ENCODE assay signal across 9 cellular contexts in the genomic region with DNA sequence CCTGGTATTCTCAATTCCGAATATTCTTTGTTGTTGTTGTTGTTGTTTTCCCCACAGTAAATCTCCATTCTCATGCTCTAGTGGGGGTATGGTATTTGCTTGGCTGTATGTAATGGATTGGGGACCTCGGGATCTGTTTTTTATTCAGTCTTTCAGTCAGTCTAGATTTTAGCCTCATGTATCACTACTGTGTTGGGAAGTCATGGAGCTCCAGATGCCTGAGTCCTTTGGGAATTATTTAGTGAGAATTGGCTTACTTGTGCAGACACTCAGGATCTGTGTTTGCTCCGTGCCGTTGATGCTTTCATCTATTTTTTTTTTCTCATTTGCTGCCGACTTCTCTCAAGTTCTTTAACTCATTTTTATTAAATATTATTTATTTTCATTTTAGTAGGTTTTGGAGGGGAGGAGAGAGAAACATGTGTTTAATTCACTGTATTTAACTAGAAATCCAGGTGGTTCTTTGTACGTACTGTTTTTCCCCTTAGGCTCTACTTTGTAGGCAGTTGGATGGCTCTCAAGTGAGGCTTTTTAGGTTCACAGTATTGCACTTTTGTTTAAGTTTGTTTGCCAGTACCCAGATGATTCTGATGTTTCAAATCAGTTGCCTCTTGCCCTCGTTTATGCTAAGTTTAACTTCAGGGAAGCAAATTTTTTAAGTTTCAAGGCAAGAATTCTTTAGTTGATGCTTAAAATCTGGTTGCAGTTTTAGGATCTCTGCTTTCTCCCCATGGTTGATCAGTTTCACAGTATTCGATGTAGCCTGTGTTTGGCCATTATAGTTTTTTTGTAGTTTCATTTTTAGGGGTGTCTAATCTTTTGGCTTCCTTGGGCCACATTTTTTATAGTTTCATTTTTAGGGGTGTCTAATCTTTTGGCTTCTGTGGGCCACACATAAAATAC. TPM values are rescaled to one million over a fixed set of nuclear protein-coding genes. Genes with fewer than 3 reads are reported as not detected.
DNase-seq lines count a peak whose midpoint lies in the region; ATAC-seq and TF ChIP-seq lines count a peak whose summit lies in the region.
"Had no signal": no experiment of that assay in that cellular context is flagged by ENCODE, and none has a peak within 500 bp of the region (broad histone marks: within the 10 kb centered on the region; RNA-seq: fewer than 3 reads in every experiment).

No MANE protein-coding gene starts in this region.

- no peaks in the 10 kb centered on the region for H3K27me3 Mint-ChIP-seq in activated naive CD4-positive, alpha-beta T cell treated with anti-CD3 and anti-CD28 coated beads, Interleukin-2, amount 50 U/mL, for 24 hours
- H3K27me3 Mint-ChIP-seq in activated CD8-positive, alpha-beta T cell treated with anti-CD3 and anti-CD28 coated beads for 36 hours = no peaks in the 10 kb centered on the region

- H3K4me1 ChIP-seq in iPS-20b (ENCODE audit: insufficient read depth, low read length) (peaks cover 42% of the 10 kb centered on the region), upper lobe of right lung (peaks cover 25% of the 10 kb centered on the region)

- ATAC-seq in activated CD8-positive, alpha-beta T cell treated with anti-CD3 and anti-CD28 coated beads for 36 hours = no peak
- no peak for ATAC-seq in upper lobe of right lung
- no peak for ATAC-seq in GM21360 (IDR thresholded peaks at IDR 0.05; ENCODE audit: unreplicated experiment)
- ATAC-seq in HG03378 (IDR thresholded peaks at IDR 0.05; ENCODE audit: unreplicated experiment) = no peak

- H3K27ac ChIP-seq in iPS-20b (ENCODE audit: low read length) (peak overlapping the region; percentile 22), upper lobe of right lung (peak overlapping the region; percentile 49)

- POLR2A ChIA-PET in activated CD8-positive, alpha-beta T cell treated with anti-CD3 and anti-CD28 coated beads for 36 hours (lab: Charles Lee) = interaction anchor here (1.1 to 2.5 kb wide), 7 partner anchors 9 to 36 kb away, joined by 3 to 12 read pairs (median 4); no protein-coding TSS in a partner anchor

- H3K36me3 Mint-ChIP-seq in activated naive CD4-positive, alpha-beta T cell treated with anti-CD3 and anti-CD28 coated beads, Interleukin-2, amount 50 U/mL, for 24 hours = peaks cover 5% of the 10 kb centered on the region
- peaks cover 10% of the 10 kb centered on the region for H3K36me3 Mint-ChIP-seq in activated CD8-positive, alpha-beta T cell treated with anti-CD3 and anti-CD28 coated beads for 36 hours (ENCODE audit: low read depth)

- intact Hi-C loops in activated CD8-positive, alpha-beta T cell treated with anti-CD3 and anti-CD28 coated beads for 36 hours (cut with micrococcal nuclease) = loop anchor here (5.0 kb wide), 1 partner anchor 39 kb away; a partner anchor contains a TSS
- intact Hi-C loops in upper lobe of right lung (cut with DNase I) = no loop called here

- no peaks in the 10 kb centered on the region for H3K9me3 Mint-ChIP-seq in activated naive CD4-positive, alpha-beta T cell treated with anti-CD3 and anti-CD28 coated beads, Interleukin-2, amount 50 U/mL, for 24 hours
- H3K9me3 Mint-ChIP-seq in activated CD8-positive, alpha-beta T cell treated with anti-CD3 and anti-CD28 coated beads for 36 hours = no peaks in the 10 kb centered on the region

- H3K27me3 ChIP-seq in iPS-20b (ENCODE audit: insufficient read depth, low read length) (no peaks in the 10 kb centered on the region), upper lobe of right lung (no peaks in the 10 kb centered on the region)

- H3K4me3 ChIP-seq in iPS-20b (ENCODE audit: low read length) (peak overlapping the region; percentile 35), upper lobe of right lung (peak overlapping the region; percentile 5)

- peak overlapping the region; percentile 89 for H3K4me3 Mint-ChIP-seq in activated naive CD4-positive, alpha-beta T cell treated with anti-CD3 and anti-CD28 coated beads, Interleukin-2, amount 50 U/mL, for 24 hours
- H3K4me3 Mint-ChIP-seq in activated CD8-positive, alpha-beta T cell treated with anti-CD3 and anti-CD28 coated beads for 36 hours = peak overlapping the region; percentile 72

- H3K36me3 ChIP-seq in iPS-20b (ENCODE audit: insufficient read depth, low read depth, low read length) (no peaks in the 10 kb centered on the region), upper lobe of right lung (no peaks in the 10 kb centered on the region)

- no peak for DNase-seq in activated naive CD4-positive, alpha-beta T cell treated with anti-CD3 and anti-CD28 coated beads, Interleukin-2, amount 50 U/mL, for 16 hours
- no peak for DNase-seq in activated CD8-positive, alpha-beta T cell treated with anti-CD3 and anti-CD28 coated beads for 36 hours
- DNase-seq in upper lobe of right lung (no peak), NOMO-1 (lab: John Stamatoyannopoulos, UW; ENCODE audit: unreplicated experiment in 2 of 2) (no peak)
- DNase-seq: NCI-H2107 had no signal

- CTCF ChIA-PET in activated CD8-positive, alpha-beta T cell treated with anti-CD3 and anti-CD28 coated beads for 36 hours (lab: Charles Lee) = interaction anchor here (1.7 to 2.3 kb wide), 2 partner anchors 9 to 42 kb away, joined by 7 to 18 read pairs; no protein-coding TSS in a partner anchor

- peak overlapping the region; percentile 94 for H3K27ac Mint-ChIP-seq in activated naive CD4-positive, alpha-beta T cell treated with anti-CD3 and anti-CD28 coated beads, Interleukin-2, amount 50 U/mL, for 24 hours
- peak overlapping the region; percentile 96 for H3K27ac Mint-ChIP-seq in activated CD8-positive, alpha-beta T cell treated with anti-CD3 and anti-CD28 coated beads for 36 hours

- peaks cover 87% of the 10 kb centered on the region for H3K4me1 Mint-ChIP-seq in activated naive CD4-positive, alpha-beta T cell treated with anti-CD3 and anti-CD28 coated beads, Interleukin-2, amount 50 U/mL, for 24 hours
- peaks cover 63% of the 10 kb centered on the region for H3K4me1 Mint-ChIP-seq in activated CD8-positive, alpha-beta T cell treated with anti-CD3 and anti-CD28 coated beads for 36 hours (ENCODE audit: low read depth)

- H3K9ac ChIP-seq in iPS-20b (ENCODE audit: low read depth, low read length) = peak overlapping the region; percentile 26

- H3K9me3 ChIP-seq in iPS-20b (ENCODE audit: insufficient read depth, low read depth, low read length) (no peaks in the 10 kb centered on the region), upper lobe of right lung (no peaks in the 10 kb centered on the region)

- TF ChIP-seq CTCF in activated CD8-positive, alpha-beta T cell treated with anti-CD3 and anti-CD28 coated beads for 36 hours (IDR thresholded peaks at IDR 0.05) = no peak
- TF ChIP-seq CTCF in upper lobe of right lung (IDR thresholded peaks at IDR 0.05) = no peak

RNA-seq across cellular contexts. Expression of a gene that starts 36.9 kb away (rescaled TPM):
- 1 to 10 TPM; 8.9 to 9.7 TPM for total RNA-seq in activated CD8-positive, alpha-beta T cell treated with anti-CD3 and anti-CD28 coated beads for 36 hours
- 24.6 TPM for total RNA-seq in upper lobe of right lung
